Comparison of ENCODE assay signal across 11 cellular contexts in the genomic region with DNA sequence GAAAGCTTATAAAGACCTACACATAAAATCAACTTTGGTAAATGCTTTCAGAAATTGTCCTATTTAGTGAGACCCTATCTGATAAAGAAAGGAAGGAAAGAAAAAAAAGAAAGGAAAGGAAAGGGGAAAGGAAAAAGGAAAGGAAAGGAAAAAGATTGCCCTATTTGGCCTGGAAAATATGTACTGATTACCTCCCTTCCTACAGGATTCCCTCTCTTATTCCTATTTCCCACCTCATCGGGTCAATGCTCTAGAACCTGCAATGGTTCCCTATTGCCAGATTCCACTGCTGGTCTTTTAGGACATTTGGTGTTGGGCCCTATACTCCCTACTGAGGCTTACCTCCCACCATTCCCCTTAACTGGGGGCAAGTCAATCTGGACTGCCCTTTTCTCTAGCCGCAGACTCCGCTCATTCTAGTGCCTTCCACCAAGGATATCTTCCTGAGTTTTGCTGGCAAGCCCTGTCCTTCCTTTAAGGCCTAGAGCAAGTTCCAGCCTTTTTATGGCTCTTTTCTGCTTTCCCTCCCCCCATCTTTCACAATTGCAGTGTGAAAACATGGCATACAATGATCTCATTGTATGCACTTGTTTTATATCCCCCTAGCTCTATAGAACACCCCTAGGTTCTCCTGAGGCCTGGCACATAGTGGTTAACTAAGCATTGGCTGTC. TPM values are rescaled to one million over a fixed set of nuclear protein-coding genes. Genes with fewer than 3 reads are reported as not detected.
DNase-seq lines count a peak whose midpoint lies in the region; ATAC-seq and TF ChIP-seq lines count a peak whose summit lies in the region.
"Had no signal": no experiment of that assay in that cellular context is flagged by ENCODE, and none has a peak within 500 bp of the region (broad histone marks: within the 10 kb centered on the region; RNA-seq: fewer than 3 reads in every experiment).

No MANE protein-coding gene starts in this region.

- H3K4me3 Mint-ChIP-seq in activated naive CD4-positive, alpha-beta T cell treated with anti-CD3 and anti-CD28 coated beads, Interleukin-2, amount 10 ng/mL, durations not matched to agents 7 days and 5 days, result no peak overlapping the region
- H3K4me3 Mint-ChIP-seq in activated naive CD8-positive, alpha-beta T cell treated with anti-CD3 and anti-CD28 coated beads for 36 hours, result no peak overlapping the region
- H3K4me3 Mint-ChIP-seq: dendritic cell treated with granulocyte-macrophage colony-stimulating factor and Interleukin-4, amounts not matched to agents 40 ng/mL and 50 ng/mL, for 4 days had no signal

- ATAC-seq in left colon, result peak; percentile 22
- ATAC-seq in HG02852 (IDR thresholded peaks at IDR 0.05; ENCODE audit: unreplicated experiment), result no peak
- no peak for ATAC-seq in GM21619 (IDR thresholded peaks at IDR 0.05; ENCODE audit: unreplicated experiment)

- TF ChIP-seq CTCF in thyroid gland (IDR thresholded peaks at IDR 0.05), result no peak

- H3K36me3 Mint-ChIP-seq in activated naive CD4-positive, alpha-beta T cell treated with anti-CD3 and anti-CD28 coated beads, Interleukin-2, amount 10 ng/mL, durations not matched to agents 7 days and 5 days, result peaks cover 33% of the 10 kb centered on the region
- H3K36me3 Mint-ChIP-seq in activated naive CD8-positive, alpha-beta T cell treated with anti-CD3 and anti-CD28 coated beads for 36 hours, result peaks cover 36% of the 10 kb centered on the region

- CTCF ChIA-PET in activated naive CD4-positive, alpha-beta T cell treated with anti-CD3 and anti-CD28 coated beads, Interleukin-2, amount 10 ng/mL, durations not matched to agents 7 days and 5 days (lab: Charles Lee), result interaction anchor here (0.9 to 6.2 kb wide), 8 partner anchors 12 to 59 kb away, joined by 3 to 31 read pairs (median 7); no protein-coding TSS in a partner anchor

- intact Hi-C loops in left colon (cut with DNase I, micrococcal nuclease) (loop anchor here in 1 of 2 donors (10.0 kb wide), 1 partner anchor 57 kb away; no protein-coding TSS in a partner anchor), thyroid gland (cut with DNase I) (loop anchor here (5.0 kb wide), 1 partner anchor 49 kb away; no protein-coding TSS in a partner anchor)

- H3K27ac Mint-ChIP-seq in activated naive CD4-positive, alpha-beta T cell treated with anti-CD3 and anti-CD28 coated beads, Interleukin-2, amount 10 ng/mL, durations not matched to agents 7 days and 5 days, result peak overlapping the region; percentile 96
- H3K27ac Mint-ChIP-seq in activated naive CD8-positive, alpha-beta T cell treated with anti-CD3 and anti-CD28 coated beads for 36 hours, result peak overlapping the region; percentile 44
- H3K27ac Mint-ChIP-seq: dendritic cell treated with granulocyte-macrophage colony-stimulating factor and Interleukin-4, amounts not matched to agents 40 ng/mL and 50 ng/mL, for 4 days had no signal

- DNase-seq in activated naive CD4-positive, alpha-beta T cell treated with anti-CD3 and anti-CD28 coated beads, Interleukin-2, amount 10 ng/mL, durations not matched to agents 7 days and 5 days, result no peak
- no peak for DNase-seq in activated naive CD4-positive, alpha-beta T cell (lab: John Stamatoyannopoulos, UW)
- DNase-seq in activated naive CD8-positive, alpha-beta T cell treated with anti-CD3 and anti-CD28 coated beads for 36 hours, result no peak
- DNase-seq in left colon (no peak), thyroid gland (no peak)
- DNase-seq in stimulated activated CD4-positive, alpha-beta T cell treated with anti-CD3 and anti-CD28 coated beads, Interleukin-12 subunit alpha, Interleukin-12 subunit beta, amount 100 ng/mL, for 4 hours, result no peak
- DNase-seq: BE2C, NCI-H510A had no signal

- peak overlapping the region; percentile 98 to 99 (median 98) for H3K27ac ChIP-seq in thyroid gland

- no peak overlapping the region for H3K4me3 ChIP-seq in thyroid gland (replicated peaks in 1 of 3)

- H3K4me1 Mint-ChIP-seq in activated naive CD4-positive, alpha-beta T cell treated with anti-CD3 and anti-CD28 coated beads, Interleukin-2, amount 10 ng/mL, durations not matched to agents 7 days and 5 days, result peaks cover 56% of the 10 kb centered on the region
- peaks cover 34% of the 10 kb centered on the region for H3K4me1 Mint-ChIP-seq in activated naive CD8-positive, alpha-beta T cell treated with anti-CD3 and anti-CD28 coated beads for 36 hours

- no peaks in the 10 kb centered on the region for H3K9me3 ChIP-seq in thyroid gland
- H3K9me3 ChIP-seq: BE2C had no signal

- peaks cover 28 to 34% of the 10 kb centered on the region in 2 donors for H3K4me1 ChIP-seq in thyroid gland
- H3K4me1 ChIP-seq: BE2C had no signal

- WGBS in thyroid gland, 2 donors, result 94 to 95% methylated on average over 3 of the region's 3 CpGs

- H3K36me3 ChIP-seq in thyroid gland, result peaks cover 12 to 20% of the 10 kb centered on the region in 2 donors

- no peaks in the 10 kb centered on the region for H3K27me3 ChIP-seq in thyroid gland
- H3K27me3 ChIP-seq: BE2C had no signal

- no peaks in the 10 kb centered on the region for H3K9me3 Mint-ChIP-seq in activated naive CD4-positive, alpha-beta T cell treated with anti-CD3 and anti-CD28 coated beads, Interleukin-2, amount 10 ng/mL, durations not matched to agents 7 days and 5 days
- H3K9me3 Mint-ChIP-seq in activated naive CD8-positive, alpha-beta T cell treated with anti-CD3 and anti-CD28 coated beads for 36 hours, result no peaks in the 10 kb centered on the region
- H3K9me3 Mint-ChIP-seq: dendritic cell treated with granulocyte-macrophage colony-stimulating factor and Interleukin-4, amounts not matched to agents 40 ng/mL and 50 ng/mL, for 4 days had no signal

- no peaks in the 10 kb centered on the region for H3K27me3 Mint-ChIP-seq in activated naive CD4-positive, alpha-beta T cell treated with anti-CD3 and anti-CD28 coated beads, Interleukin-2, amount 10 ng/mL, durations not matched to agents 7 days and 5 days
- H3K27me3 Mint-ChIP-seq in activated naive CD8-positive, alpha-beta T cell treated with anti-CD3 and anti-CD28 coated beads for 36 hours, result peaks cover 12% of the 10 kb centered on the region

- no peak for TF ChIP-seq POLR2A in thyroid gland (IDR thresholded peaks at IDR 0.05)

RNA-seq across cellular contexts. Expression of a gene that starts 4.4 kb away (rescaled TPM):
- 100 to 1,000 TPM; 422 to 424 TPM for total RNA-seq in activated naive CD8-positive, alpha-beta T cell treated with anti-CD3 and anti-CD28 coated beads for 36 hours
- total RNA-seq in left colon (100 to 1,000 TPM in 1 of 2 donors, 10 to 100 TPM in 1; 60.1 to 210 TPM), thyroid gland (100 to 1,000 TPM in 3 of 4 donors, 10 to 100 TPM in 1; 93.0 to 309 (median 134) TPM)
